In genomic region chr1:39080269-39080826, GRCh38 we compare ENCODE assay signal across 2 cellular contexts.
TF ChIP-seq lines count a peak whose summit lies in the region.

No MANE protein-coding gene starts in this region.

TF ChIP-seq in endothelial cell of umbilical vein, 7 proteins besides CTCF, POLR2A, EP300 and RAD21 (continued from another document):
- TF ChIP-seq MYC (IDR thresholded peaks at IDR 0.05; ENCODE audit: low read depth, low read length) (no peak), EZH2 (IDR thresholded peaks at IDR 0.05; ENCODE audit: borderline replicate concordance, low read depth, low read length, severe bottlenecking) (no peak), FOS (IDR thresholded peaks at IDR 0.05; ENCODE audit: borderline replicate concordance, insufficient read depth, low read length) (no peak)

TF ChIP-seq in HEK293T, 16 proteins besides CTCF, POLR2A, EP300 and RAD21 (continued from another document):
- no peak for TF ChIP-seq NFRKB (IDR thresholded peaks at IDR 0.05)
- no peak for TF ChIP-seq FOXM1 (IDR thresholded peaks at IDR 0.05; ENCODE audit: borderline replicate concordance)
- TF ChIP-seq PKNOX1 (IDR thresholded peaks at IDR 0.05) = no peak
